ENCODE assay signal across 8 cellular contexts in the genomic region with DNA sequence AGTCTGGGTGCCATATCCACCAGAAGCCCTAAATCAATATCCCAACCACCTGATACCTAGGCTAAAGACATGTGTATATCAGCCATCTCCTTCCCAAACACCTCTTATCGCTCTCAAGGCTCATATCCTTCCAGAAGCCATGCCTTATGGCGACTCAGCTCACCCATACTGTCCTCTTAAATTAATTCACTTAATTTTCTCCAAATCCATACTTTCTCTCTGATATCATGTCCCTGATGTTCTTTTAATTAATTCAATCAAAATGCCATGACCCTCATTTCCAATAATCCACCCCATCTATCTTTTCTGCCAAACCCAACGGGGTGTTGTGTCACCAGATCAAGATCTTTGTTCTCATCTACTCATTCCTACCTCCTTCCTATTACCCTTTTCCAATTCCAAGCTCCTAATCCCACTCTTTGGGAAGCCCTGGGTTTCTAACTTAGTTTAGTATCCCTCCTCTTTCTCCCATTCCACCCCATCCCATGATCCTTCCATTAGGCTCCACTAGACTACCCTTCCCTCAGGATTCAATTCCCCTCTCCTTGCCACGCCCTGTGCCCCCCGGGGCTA. TPM values are rescaled to one million over a fixed set of nuclear protein-coding genes. Genes with fewer than 3 reads are reported as not detected.
DNase-seq lines count a peak whose midpoint lies in the region; ATAC-seq and TF ChIP-seq lines count a peak whose summit lies in the region.

No MANE protein-coding gene starts in this region.

- H3K79me1 ChIP-seq in mesendoderm (ENCODE audit: low read length): peaks cover 10% of the 10 kb centered on the region

- H3K4me1 ChIP-seq in heart left ventricle (peaks cover 0 to 54% (median 29%) of the 10 kb centered on the region in 12 donors), mesendoderm (ENCODE audit: control insufficient read depth, low read depth, low read length) (peaks cover 8% of the 10 kb centered on the region), uterus (peaks cover 0 to 3% of the 10 kb centered on the region in 2 donors)

- H3K4me3 Mint-ChIP-seq in brain: peak overlapping the region; percentile 92 to 98 (median 96)

- DNase-seq in heart left ventricle (no peak), Right ventricle myocardium inferior (ENCODE audit: missing footprints) (no peak), mesendoderm (no peak), uterus (no peak), NCI-H1048 (lab: John Stamatoyannopoulos, UW) (no peak)

- no peaks in the 10 kb centered on the region for H3K9me3 ChIP-seq in heart left ventricle
- no peaks in the 10 kb centered on the region for H3K9me3 ChIP-seq in uterus

- H4K8ac ChIP-seq in mesendoderm (ENCODE audit: low read depth, low read length): no peak overlapping the region

- peaks cover 15% of the 10 kb centered on the region for H3K79me2 ChIP-seq in mesendoderm (ENCODE audit: control insufficient read depth, insufficient read depth, low read length)

- peak overlapping the region; percentile 49 to 94 (median 71) for H3K4me3 ChIP-seq in heart left ventricle
- peak overlapping the region; percentile 61 for H3K4me3 ChIP-seq in mesendoderm (ENCODE audit: low read length)
- peak overlapping the region; percentile 62 to 70 for H3K4me3 ChIP-seq in uterus

- H3K27me3 ChIP-seq in heart left ventricle: no peaks in the 10 kb centered on the region
- H3K27me3 ChIP-seq in mesendoderm (ENCODE audit: insufficient read depth, low read length, poor library complexity): no peaks in the 10 kb centered on the region
- no peaks in the 10 kb centered on the region for H3K27me3 ChIP-seq in uterus

- H3K4ac ChIP-seq in mesendoderm (ENCODE audit: low read depth, low read length): no peak overlapping the region

- peak overlapping the region; percentile 90 for H4K5ac ChIP-seq in mesendoderm (ENCODE audit: low read length)

- H3K36me3 Mint-ChIP-seq in brain: peaks cover 14% of the 10 kb centered on the region

- peak overlapping the region; percentile 90 for H2AK5ac ChIP-seq in mesendoderm (ENCODE audit: low read length)

- no peaks in the 10 kb centered on the region for H3K27me3 Mint-ChIP-seq in brain

- peak overlapping the region; percentile 94 to 98 (median 97) for H3K27ac Mint-ChIP-seq in brain

- no peak overlapping the region for H3K23ac ChIP-seq in mesendoderm (ENCODE audit: low read length)

- H2BK5ac ChIP-seq in mesendoderm (ENCODE audit: low read length): peak overlapping the region; percentile 28

- TF ChIP-seq CTCF in heart left ventricle (IDR thresholded peaks at IDR 0.05): no peak
- TF ChIP-seq CTCF in brain (conservative IDR thresholded peaks at IDR 0.05): no peak
- no peak for TF ChIP-seq CTCF in uterus (IDR thresholded peaks at IDR 0.05)

- H3K4me2 ChIP-seq in mesendoderm (ENCODE audit: low read length): peak overlapping the region; percentile 88

- H3K36me3 ChIP-seq in heart left ventricle: peaks cover 0 to 9% (median 0%) of the 10 kb centered on the region in 9 donors
- no peaks in the 10 kb centered on the region for H3K36me3 ChIP-seq in mesendoderm (ENCODE audit: control insufficient read depth, insufficient read depth, low read length)
- no peaks in the 10 kb centered on the region for H3K36me3 ChIP-seq in uterus

- TF ChIP-seq POLR2A in heart left ventricle (IDR thresholded peaks at IDR 0.05) (no peak), uterus (IDR thresholded peaks at IDR 0.05) (no peak)

- WGBS in heart left ventricle, 4 donors: 12 to 18% (median 16%) methylated on average over 5 of the region's 5 CpGs
- WGBS in mesendoderm (ENCODE audit: extremely low coverage, insufficient coverage, low lambda C conversion rate): no CpG with 5 or more reads among the region's 5 CpGs

- H2BK120ac ChIP-seq in mesendoderm (ENCODE audit: low read depth, low read length): no peak overlapping the region

- ATAC-seq in heart left ventricle: no peak
- no peak for ATAC-seq in Right ventricle myocardium inferior
- no peak for ATAC-seq in HG03432 (IDR thresholded peaks at IDR 0.05; ENCODE audit: unreplicated experiment)
- no peak for ATAC-seq in HG02642 (IDR thresholded peaks at IDR 0.05; ENCODE audit: poor library complexity, unreplicated experiment)

- no peaks in the 10 kb centered on the region for H3K9me3 Mint-ChIP-seq in brain

- H3K18ac ChIP-seq in mesendoderm (ENCODE audit: low read length): peak overlapping the region; percentile 25

- H3K56ac ChIP-seq in mesendoderm (ENCODE audit: low read length): peak overlapping the region; percentile 85

- H3K9ac ChIP-seq in mesendoderm (ENCODE audit: low read length): peak overlapping the region; percentile 79

- peak overlapping the region; percentile 88 to 98 (median 96) for H3K27ac ChIP-seq in heart left ventricle
- H3K27ac ChIP-seq in mesendoderm (ENCODE audit: low read depth, low read length): no peak overlapping the region
- H3K27ac ChIP-seq in uterus: peak overlapping the region; percentile 92 to 95

- no peak overlapping the region for H2BK15ac ChIP-seq in mesendoderm (replicated peaks; ENCODE audit: low read depth)

- intact Hi-C loops in heart left ventricle (cut with DNase I): loop anchor here in 8 of 10 donors (1.0 to 10.0 kb wide), 8 partner anchors 33 to 81 kb away; a partner anchor contains a TSS
- intact Hi-C loops in Right ventricle myocardium inferior (cut with DNase I): loop anchor here (2.0 to 5.0 kb wide), 2 partner anchors 33 kb away; no protein-coding TSS in a partner anchor
- intact Hi-C loops in uterus (cut with DNase I; ENCODE audit: low total_unique reads): no loop called here

- peaks cover 57% of the 10 kb centered on the region for H3K4me1 Mint-ChIP-seq in brain

RNA-seq across cellular contexts. Expression of a gene that starts 0.7 kb away (rescaled TPM):
- total RNA-seq in heart left ventricle (10 to 100 TPM; 21.1 to 43.2 (median 32.0) TPM), Right ventricle myocardium inferior (39.8 TPM), uterus (10 to 100 TPM; 10.6 to 47.6 (median 21.3) TPM)
- polyA plus RNA-seq in heart left ventricle (10 to 100 TPM; 20.0 to 21.3 TPM), brain (ENCODE audit: insufficient read depth, low read depth, low replicate concordance) (36.2 TPM)
- polyA plus RNA-seq in mesendoderm (2013, experiment 1 of 2): 12.6 TPM
- polyA plus RNA-seq in mesendoderm (2013, experiment 2 of 2): 12.0 TPM

RNA-seq across cellular contexts. Expression of a gene that starts 50.4 kb away (rescaled TPM):
- 100 to 1,000 TPM; 392 to 753 (median 520) TPM for total RNA-seq in heart left ventricle
- polyA plus RNA-seq in heart left ventricle: 100 to 1,000 TPM; 598 to 748 TPM
- 600 TPM for total RNA-seq in Right ventricle myocardium inferior
- polyA plus RNA-seq in brain (ENCODE audit: insufficient read depth, low read depth, low replicate concordance): 614 TPM
- polyA plus RNA-seq in mesendoderm (2013, experiment 1 of 2): 458 TPM
- polyA plus RNA-seq in mesendoderm (2013, experiment 2 of 2): 455 TPM
- total RNA-seq in uterus: 100 to 1,000 TPM in 2 of 4 donors, 10 to 100 TPM in 2; 68.9 to 215 (median 133) TPM
